9 cellular contexts compared by ENCODE assay signal in genomic region chr7:30920584-30921539, GRCh38. TPM values are rescaled to one million over a fixed set of nuclear protein-coding genes. Genes with fewer than 3 reads are reported as not detected.
DNase-seq lines count a peak whose midpoint lies in the region; ATAC-seq and TF ChIP-seq lines count a peak whose summit lies in the region.
"Had no signal": no experiment of that assay in that cellular context is flagged by ENCODE, and none has a peak within 500 bp of the region (broad histone marks: within the 10 kb centered on the region; RNA-seq: fewer than 3 reads in every experiment).

No MANE protein-coding gene starts in this region.

- no peaks in the 10 kb centered on the region for H3K79me2 ChIP-seq in HCT116 (ENCODE audit: insufficient read depth, low read length)

- intact Hi-C loops in HCT116 (cut with micrococcal nuclease) = no loop called here
- intact Hi-C loops in adrenal gland (cut with DNase I) = no loop called here
- intact Hi-C loops in spleen (cut with DNase I; ENCODE audit: low total_unique reads) = no loop called here

- no peaks in the 10 kb centered on the region for H4K20me1 ChIP-seq in HCT116 (ENCODE audit: insufficient read depth)

- 59 to 70% (median 63%) methylated on average over 7 to 9 of the region's 9 CpGs for WGBS in adrenal gland, 4 donors
- 57 to 66% (median 64%) methylated on average over 9 of the region's 9 CpGs for WGBS in spleen, 5 donors

- H3K9me3 ChIP-seq in HCT116 (ENCODE audit: control insufficient read depth in 1 of 2, insufficient read depth in 1 of 2, low read depth in 1 of 2, low read length in 2 of 2) (no peaks in the 10 kb centered on the region), adrenal gland (replicated peaks in 1 of 3) (no peaks in the 10 kb centered on the region), spleen (no peaks in the 10 kb centered on the region)

- H3K4me3 ChIP-seq in HCT116 (replicated peaks in 1 of 2; ENCODE audit: low read depth in 1 of 2, low read length in 2 of 2) = peak overlapping the region in 1 of 2 experiments; percentile 28; a peak in 1 of 4 replicates
- H3K4me3 ChIP-seq in adrenal gland = no peak overlapping the region
- H3K4me3 ChIP-seq in spleen = no peak overlapping the region

- H3K27ac ChIP-seq in HCT116 (ENCODE audit: low read depth, low read length) = no peak overlapping the region
- peak overlapping the region in 2 of 5 donors; percentile 41 to 52 for H3K27ac ChIP-seq in adrenal gland
- H3K27ac ChIP-seq in spleen = no peak overlapping the region

- H3K4me1 ChIP-seq in HCT116 (ENCODE audit: control insufficient read depth in 1 of 2, insufficient read depth in 2 of 2, low read length in 2 of 2) (peaks cover 8 to 25% of the 10 kb centered on the region in 2 experiments), adrenal gland (replicated peaks in 1 of 2) (peaks cover 0 to 17% of the 10 kb centered on the region in 2 donors), spleen (peaks cover 0 to 4% (median 0%) of the 10 kb centered on the region in 6 donors)

- CTCF ChIA-PET in HCT116 (lab: Charles Lee) = no interaction called here

- H3K9me2 ChIP-seq in HCT116 (ENCODE audit: insufficient read depth) = no peaks in the 10 kb centered on the region

- H3K36me3 ChIP-seq in HCT116 (ENCODE audit: control insufficient read depth in 1 of 2, insufficient read depth in 2 of 2, low read length in 2 of 2) (no peaks in the 10 kb centered on the region), adrenal gland (replicated peaks in 1 of 2) (no peaks in the 10 kb centered on the region), spleen (no peaks in the 10 kb centered on the region)

- TF ChIP-seq CTCF in HCT116 (IDR thresholded peaks at IDR 0.05 in 2 of 3, conservative IDR thresholded peaks at IDR 0.05 in 1 of 3; ENCODE audit: borderline replicate concordance in 1 of 3, insufficient read depth in 1 of 3, low read depth in 2 of 3, low read length in 2 of 3) (no peak), adrenal gland (IDR thresholded peaks at IDR 0.05) (peak in 1 of 6 experiments; percentile 4), spleen (IDR thresholded peaks at IDR 0.05 in 8 of 11, conservative IDR thresholded peaks at IDR 0.05 in 3 of 11) (no peak)

- TF ChIP-seq RAD21 in HCT116 (IDR thresholded peaks at IDR 0.05; ENCODE audit: low read depth) = no peak

- DNase-seq in HCT116 (ENCODE audit: low read depth, low spot score) (no peak), adrenal gland (peak in 6 of 7 donors; percentile 20 to 61 (median 50)), hepatic stellate cell (ENCODE audit: low spot score) (peak; percentile 84), spleen (peak; percentile 54), activated T-cell treated with anti-CD3 and anti-CD28 coated beads for 4 hours (no peak), cerebellar nuclear complex (lab: John Stamatoyannopoulos, UW) (no peak)
- DNase-seq: stimulated activated CD4-positive, alpha-beta T cell treated with anti-CD3 and anti-CD28 coated beads, Interleukin-4, amount 100 ng/mL, for 4 hours had no signal

- ATAC-seq in HCT116 = peak; percentile 72
- ATAC-seq in HG03571 (IDR thresholded peaks at IDR 0.05; ENCODE audit: unreplicated experiment) = no peak
- ATAC-seq in HG03521 (IDR thresholded peaks at IDR 0.05; ENCODE audit: unreplicated experiment) = no peak

- H3K27me3 ChIP-seq in HCT116 (ENCODE audit: insufficient read depth, low read length) (no peaks in the 10 kb centered on the region), adrenal gland (no peaks in the 10 kb centered on the region), spleen (replicated peaks in 1 of 7) (no peaks in the 10 kb centered on the region)

- BruUV-seq in HCT116 (replicated peaks; lab: Mats Ljungman, UMichigan) = no TSS peak

- peak overlapping the region; percentile 71 for H3K4me2 ChIP-seq in HCT116 (ENCODE audit: low read length)

- RAD21 ChIA-PET in HCT116 (lab: Charles Lee; ENCODE audit: low non-redundant PET in 1 of 2, low total read pairs in 2 of 2, uncharacterized antibody in 2 of 2, unreplicated experiment in 2 of 2) = no interaction called here

- no peak for TF ChIP-seq POLR2A in HCT116 (IDR thresholded peaks at IDR 0.05; ENCODE audit: borderline replicate concordance, extremely low read depth, insufficient read depth, insufficient read length)
- no peak for TF ChIP-seq POLR2A in adrenal gland (IDR thresholded peaks at IDR 0.05)
- no peak for TF ChIP-seq POLR2A in spleen (IDR thresholded peaks at IDR 0.05)

- H2AFZ ChIP-seq in HCT116 (ENCODE audit: low read depth, low read length, poor library complexity, severe bottlenecking) = no peak overlapping the region

- POLR2A ChIA-PET in HCT116 (lab: Charles Lee) = no interaction called here

- 0 out of 2 replicates have a peak overlapping the region, but pooled peaks have one; percentile 9 for H3K9ac ChIP-seq in HCT116 (ENCODE audit: low read length)

TF ChIP-seq in HCT116, 20 proteins besides CTCF, POLR2A, EP300 and RAD21:
- TF ChIP-seq FOSL1 (IDR thresholded peaks at IDR 0.05; ENCODE audit: low read depth) (peak; percentile 30; the same call in 1 of the 2 replicates), EGR1 (IDR thresholded peaks at IDR 0.05; ENCODE audit: low read depth) (no peak), JUND (IDR thresholded peaks at IDR 0.05) (no peak)

RNA-seq across cellular contexts. Expression of gene AQP1, which starts 9.2 kb away (rescaled TPM):
- total RNA-seq in HCT116 (2021; ENCODE audit: unreplicated experiment) = 2.0 TPM
- polyA plus RNA-seq in HCT116 (2012) = 1.4 and 1.5 TPM in 2 replicates
- 10 to 100 TPM; 23.3 to 57.8 (median 45.3) TPM for total RNA-seq in adrenal gland
- polyA plus RNA-seq in adrenal gland = 10 to 100 TPM; 17.6 to 77.4 (median 23.9) TPM
- 10 to 100 TPM; 17.1 to 32.7 (median 23.2) TPM for total RNA-seq in spleen
- 10 to 100 TPM in 2 of 3 donors, 1 to 10 TPM in 1; 4.4 to 34.3 (median 16.2) TPM for polyA plus RNA-seq in spleen

RNA-seq across cellular contexts. Expression of gene GHRHR, which starts 42.9 kb away (rescaled TPM):
- not detected for total RNA-seq in HCT116 (2021; ENCODE audit: unreplicated experiment)
- 0.07 and 0.13 TPM in 2 replicates for polyA plus RNA-seq in HCT116 (2012)
- total RNA-seq in adrenal gland = 1 to 10 TPM in 1 of 8 donors, under 1 TPM in 1, not detected in 6; 0.60 to 2.9 TPM
- 10 to 100 TPM in 1 of 3 donors, under 1 TPM in 2; 0.44 to 11.5 (median 0.68) TPM for polyA plus RNA-seq in adrenal gland
- not detected for total RNA-seq in spleen
- polyA plus RNA-seq in spleen = not detected

Comparison
In these comparisons a context has a peak if more than half of its experiments do, and no peak if none do; other contexts are left out.
1. DNase-seq: peak in adrenal gland (6 of 7), hepatic stellate cell (single experiment) and spleen (single experiment); none in HCT116 (single experiment), activated T-cell treated with anti-CD3 and anti-CD28 coated beads for 4 hours (single experiment) and cerebellar nuclear complex (0 of 2).